ENCODE assay signal across 8 cellular contexts in the genomic region with DNA sequence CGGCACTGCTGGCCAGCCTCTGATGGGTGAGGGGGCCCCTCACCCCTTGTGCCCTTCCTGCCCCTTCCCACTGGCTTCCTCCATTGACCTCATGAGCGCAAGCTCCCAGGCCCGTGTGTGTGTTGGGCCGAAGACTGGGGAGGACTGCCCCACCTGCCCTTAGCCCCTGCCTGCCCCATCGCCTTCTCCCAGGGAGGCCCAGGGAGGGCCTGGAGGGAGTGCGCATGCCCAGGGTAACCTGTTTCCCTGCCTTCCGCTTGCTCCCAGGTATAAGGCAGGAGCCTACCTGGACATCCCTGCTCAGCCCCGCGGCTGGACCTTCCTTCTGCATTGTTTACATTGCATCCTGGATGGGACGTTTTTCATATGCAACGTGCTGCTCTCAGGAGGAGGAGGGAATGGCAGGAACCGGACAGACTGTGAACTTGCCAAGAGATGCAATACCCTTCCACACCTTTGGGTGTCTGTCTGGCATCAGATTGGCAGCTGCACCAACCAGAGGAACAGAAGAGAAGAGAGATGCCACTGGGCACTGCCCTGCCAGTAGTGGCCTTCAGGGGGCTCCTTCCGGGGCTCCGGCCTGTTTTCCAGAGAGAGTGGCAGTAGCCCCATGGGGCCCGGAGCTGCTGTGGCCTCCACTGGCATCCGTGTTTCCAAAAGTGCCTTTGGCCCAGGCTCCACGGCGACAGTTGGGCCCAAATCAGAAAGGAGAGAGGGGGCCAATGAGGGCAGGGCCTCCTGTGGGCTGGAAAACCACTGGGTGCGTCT. TPM values are rescaled to one million over a fixed set of nuclear protein-coding genes. Genes with fewer than 3 reads are reported as not detected.
DNase-seq lines count a peak whose midpoint lies in the region; ATAC-seq and TF ChIP-seq lines count a peak whose summit lies in the region.

No MANE protein-coding gene starts in this region.

- TF ChIP-seq EP300 in gastroesophageal sphincter (IDR thresholded peaks at IDR 0.05): no peak

- peak overlapping the region; percentile 34 for H3K4me3 ChIP-seq in BLaER1
- H3K4me3 ChIP-seq in HFF-Myc (replicated peaks; ENCODE audit: low read depth, low read length): no peak overlapping the region
- H3K4me3 ChIP-seq in right lobe of liver: no peak overlapping the region
- no peak overlapping the region for H3K4me3 ChIP-seq in gastroesophageal sphincter

- no peaks in the 10 kb centered on the region for H4K20me1 ChIP-seq in BLaER1

- intact Hi-C loops in right lobe of liver (cut with DNase I): no loop called here

- peak; percentile 49 to 62 (median 61) for ATAC-seq in right lobe of liver
- ATAC-seq in gastroesophageal sphincter: no peak
- no peak for ATAC-seq in GM21786 (IDR thresholded peaks at IDR 0.05; ENCODE audit: unreplicated experiment)

- H3K27me3 ChIP-seq in BLaER1 (peaks cover 5% of the 10 kb centered on the region), right lobe of liver (no peaks in the 10 kb centered on the region), gastroesophageal sphincter (peaks cover 33% of the 10 kb centered on the region)

- 21% methylated on average over 5 of the region's 19 CpGs for WGBS in right lobe of liver (ENCODE audit: insufficient coverage, low coverage, low lambda C conversion rate, missing lambda C conversion rate)
- 26% methylated on average over 3 of the region's 19 CpGs; no CpG with 5 or more reads in 1 of the 2 donors for WGBS in gastroesophageal sphincter (ENCODE audit: low coverage in 1 of 2), 2 donors

- H3K9ac ChIP-seq in BLaER1: peak overlapping the region; percentile 54; the same call in 1 of the 2 replicates

- no peaks in the 10 kb centered on the region for H3K36me3 ChIP-seq in BLaER1
- no peaks in the 10 kb centered on the region for H3K36me3 ChIP-seq in right lobe of liver
- peaks cover 0 to 7% of the 10 kb centered on the region in 2 donors for H3K36me3 ChIP-seq in gastroesophageal sphincter

- no peak for DNase-seq in HFF-Myc (ENCODE audit: extremely low read depth, low read depth)
- peak; percentile 47 for DNase-seq in amniotic epithelial cell (ENCODE audit: low read depth)
- DNase-seq in right lobe of liver: peak in 1 of 3 donors; percentile 72
- DNase-seq in activated effector memory CD4-positive, alpha-beta T cell treated with anti-CD3 and anti-CD28 coated beads, Interleukin-2, amount 50 U/mL, for 16 hours: no peak
- no peak for DNase-seq in activated CD8-positive, alpha-beta memory T cell treated with anti-CD3 and anti-CD28 coated beads for 24 hours

- H3K4me1 ChIP-seq in BLaER1 (peaks cover 80% of the 10 kb centered on the region), right lobe of liver (peaks cover 0 to 30% (median 14%) of the 10 kb centered on the region in 4 donors), gastroesophageal sphincter (peaks cover 0 to 33% (median 12%) of the 10 kb centered on the region in 3 donors)

- TF ChIP-seq CTCF in HFF-Myc (IDR thresholded peaks at IDR 0.05; ENCODE audit: low read depth, low read length, missing control alignments) (peak; percentile 22), right lobe of liver (IDR thresholded peaks at IDR 0.05) (peak; percentile 51 to 60 (median 58)), gastroesophageal sphincter (IDR thresholded peaks at IDR 0.05) (peak in 2 of 4 experiments; percentile 15 to 17)

- peak overlapping the region; percentile 88 for H3K4me2 ChIP-seq in BLaER1

- no peaks in the 10 kb centered on the region for H3K9me3 ChIP-seq in BLaER1
- no peaks in the 10 kb centered on the region for H3K9me3 ChIP-seq in right lobe of liver
- H3K9me3 ChIP-seq in gastroesophageal sphincter: no peaks in the 10 kb centered on the region

- H3K27ac ChIP-seq in BLaER1: peak overlapping the region; percentile 78
- no peak overlapping the region for H3K27ac ChIP-seq in right lobe of liver
- peak overlapping the region in 1 of 4 donors; percentile 32 for H3K27ac ChIP-seq in gastroesophageal sphincter

- TF ChIP-seq POLR2A in right lobe of liver (IDR thresholded peaks at IDR 0.05) (no peak), gastroesophageal sphincter (IDR thresholded peaks at IDR 0.05) (no peak)

RNA-seq across cellular contexts. Expression of a gene that starts 8.8 kb away (rescaled TPM):
- 1 to 10 TPM; 2.9 to 8.7 (median 4.2) TPM for total RNA-seq in right lobe of liver
- 1 to 10 TPM; 1.9 to 9.7 (median 6.4) TPM for total RNA-seq in gastroesophageal sphincter

RNA-seq across cellular contexts. Expression of a gene that starts 15.3 kb away (rescaled TPM):
- total RNA-seq in right lobe of liver (10 to 100 TPM in 2 of 6 experiments, 1 to 10 TPM in 1, under 1 TPM in 3; 0.22 to 11.6 (median 0.97) TPM), gastroesophageal sphincter (1 to 10 TPM in 3 of 4 donors, under 1 TPM in 1; 0.54 to 1.8 (median 1.5) TPM)

RNA-seq across cellular contexts. Expression of a gene that starts 43.7 kb away (rescaled TPM):
- total RNA-seq in right lobe of liver (10 to 100 TPM in 5 of 6 experiments, 1 to 10 TPM in 1; 8.4 to 24.7 (median 12.9) TPM), gastroesophageal sphincter (10 to 100 TPM; 24.6 to 36.3 (median 29.9) TPM)

Comparison
In these comparisons a context has a peak if more than half of its experiments do, and no peak if none do; other contexts are left out.
1. ATAC-seq: peak in right lobe of liver (4 of 4); none in gastroesophageal sphincter (single experiment) and GM21786 (single experiment).